ENCODE assay signal across 22 cellular contexts in the genomic region with DNA sequence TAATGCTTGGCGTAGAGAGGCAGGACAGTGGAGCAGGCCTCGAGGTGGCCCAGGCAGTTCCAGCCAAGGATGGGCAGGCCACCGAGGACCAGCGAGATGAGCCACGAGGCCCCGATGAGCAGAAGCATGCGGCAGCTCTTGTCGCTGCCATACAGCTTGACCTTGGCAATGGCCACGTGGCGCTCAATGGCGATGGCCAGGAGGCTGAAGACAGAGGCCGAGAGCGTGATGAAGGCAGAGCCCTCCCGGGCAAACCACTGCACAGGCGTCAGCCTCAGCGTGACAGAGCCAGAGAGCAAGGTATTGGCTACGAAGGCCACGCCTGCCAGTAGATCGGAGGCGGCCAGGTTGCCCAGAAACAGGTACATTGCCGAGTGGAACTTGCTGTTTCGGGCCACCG.
"Had no signal": no experiment of that assay in that cellular context is flagged by ENCODE, and none has a peak within 500 bp of the region (broad histone marks: within the 10 kb centered on the region; RNA-seq: fewer than 3 reads in every experiment).

No MANE protein-coding gene starts in this region.

- H3K9me3 Mint-ChIP-seq: naive B cell, nephron had no signal

- H3K36me3 Mint-ChIP-seq: naive B cell had no signal

- ATAC-seq: gastroesophageal sphincter, left cardiac atrium, upper lobe of right lung had no signal

- H3K27ac ChIP-seq: epithelial cell of prostate, esophagus squamous epithelium, left ventricle myocardium inferior, neutrophil, suprapubic skin, upper lobe of right lung had no signal

- H3K4me3 Mint-ChIP-seq: naive B cell had no signal

- H3K27me3 ChIP-seq: esophagus squamous epithelium, gastroesophageal sphincter, suprapubic skin, tibial nerve, upper lobe of right lung had no signal

- H3K9me3 ChIP-seq: esophagus squamous epithelium, gastroesophageal sphincter, left ventricle myocardium inferior, neutrophil, suprapubic skin, tibial nerve, upper lobe of right lung had no signal

- H3K4me3 ChIP-seq: coronary artery, esophagus squamous epithelium, gastroesophageal sphincter, left ventricle myocardium inferior, lung, suprapubic skin, tibial nerve, upper lobe of right lung had no signal

- H3K36me3 ChIP-seq: neutrophil had no signal

- DNase-seq: caudate nucleus; effector CD4-positive, alpha-beta T cell; esophagus squamous epithelium; foreskin fibroblast; glutamatergic neuron; kidney; left cardiac atrium; left ventricle myocardium inferior; mesendoderm; naive B cell; small intestine; stimulated activated CD4-positive, alpha-beta T cell treated with anti-CD3 and anti-CD28 coated beads, Interleukin-12 subunit alpha, Interleukin-12 subunit beta, amount 100 ng/mL, for 4 hours; stimulated activated naive CD4-positive, alpha-beta T cell; upper lobe of right lung had no signal
